Comparison of ENCODE assay signal across 8 cellular contexts in genomic region chr14:70086685-70087379, GRCh38.
DNase-seq lines count a peak whose midpoint lies in the region; ATAC-seq and TF ChIP-seq lines count a peak whose summit lies in the region.

No MANE protein-coding gene starts in this region.

- no peak overlapping the region for H2BK5ac ChIP-seq in mesendoderm (ENCODE audit: low read length)

- no peak overlapping the region for H3K18ac ChIP-seq in mesendoderm (ENCODE audit: low read length)

- H2BK120ac ChIP-seq in mesendoderm (ENCODE audit: low read depth, low read length) = no peak overlapping the region

- H3K27me3 ChIP-seq in mammary epithelial cell (ENCODE audit: insufficient read depth, low read length) (peaks cover 3% of the 10 kb centered on the region), mesendoderm (ENCODE audit: insufficient read depth, low read length, poor library complexity) (no peaks in the 10 kb centered on the region)
- H3K27me3 ChIP-seq in CD4-positive, alpha-beta memory T cell (ENCODE audit: insufficient read depth, low read length) = no peaks in the 10 kb centered on the region

- H2AK5ac ChIP-seq in mesendoderm (ENCODE audit: low read length) = no peak overlapping the region

- H4K8ac ChIP-seq in mesendoderm (ENCODE audit: low read depth, low read length) = no peak overlapping the region

- BruUV-seq in mammary epithelial cell (replicated peaks; lab: Mats Ljungman, UMichigan) = no TSS peak

- peak; percentile 69 for TF ChIP-seq CTCF in AG04449 (IDR thresholded peaks at IDR 0.05; ENCODE audit: insufficient read depth, low read length, missing control alignments)
- TF ChIP-seq CTCF in GM10266 (IDR thresholded peaks at IDR 0.05; ENCODE audit: control insufficient read depth, insufficient read depth, low read depth, missing control alignments) = peak; percentile 68
- peak; percentile 57 to 78 for TF ChIP-seq CTCF in mammary epithelial cell (conservative IDR thresholded peaks at IDR 0.05 in 1 of 2, IDR thresholded peaks at IDR 0.05 in 1 of 2; ENCODE audit: extremely low read depth in 1 of 2, insufficient read depth in 1 of 2, low read depth in 1 of 2, low read length in 2 of 2)

- no peaks in the 10 kb centered on the region for H3K79me2 ChIP-seq in mammary epithelial cell (ENCODE audit: insufficient read depth, low read length)
- H3K79me2 ChIP-seq in mesendoderm (ENCODE audit: control insufficient read depth, insufficient read depth, low read length) = no peaks in the 10 kb centered on the region

- no peaks in the 10 kb centered on the region for H4K20me1 ChIP-seq in mammary epithelial cell (ENCODE audit: insufficient read depth, low read length)

- H3K4me1 ChIP-seq in mammary epithelial cell (ENCODE audit: insufficient read depth, low read length) (no peaks in the 10 kb centered on the region), mesendoderm (ENCODE audit: control insufficient read depth, low read depth, low read length) (no peaks in the 10 kb centered on the region)
- H3K4me1 ChIP-seq in CD4-positive, alpha-beta memory T cell (ENCODE audit: insufficient read depth, low read length) = no peaks in the 10 kb centered on the region

- H3K9me3 ChIP-seq in mammary epithelial cell (replicated peaks; ENCODE audit: insufficient read depth, low read length) = no peaks in the 10 kb centered on the region
- H3K9me3 ChIP-seq in CD4-positive, alpha-beta memory T cell (ENCODE audit: control insufficient read depth in 1 of 2, low read length in 2 of 2) = no peaks in the 10 kb centered on the region

- POLR2A ChIA-PET in AG04449 (lab: Yijun Ruan, JAX) = no interaction called here
- POLR2A ChIA-PET in CD4-positive, alpha-beta memory T cell (lab: Charles Lee; ENCODE audit: partially characterized antibody) = no interaction called here

- intact Hi-C loops in mammary epithelial cell (cut with micrococcal nuclease) = loop anchor here (1.0 to 5.0 kb wide), 4 partner anchors 170 to 730 kb away; no protein-coding TSS in a partner anchor
- intact Hi-C loops in CD4-positive, alpha-beta memory T cell (cut with micrococcal nuclease) = no loop called here

- no peaks in the 10 kb centered on the region for H3K36me3 Mint-ChIP-seq in CD4-positive, alpha-beta memory T cell

- in situ Hi-C loops in mammary epithelial cell (cut with MboI; ENCODE audit: low sequenced_read_pairs in 2 of 2) = no loop called here

- no peak overlapping the region for H3K27ac Mint-ChIP-seq in CD4-positive, alpha-beta memory T cell

- no peak overlapping the region for H3K56ac ChIP-seq in mesendoderm (ENCODE audit: low read length)

- H3K4me3 Mint-ChIP-seq in CD4-positive, alpha-beta memory T cell = no peak overlapping the region

- H3K4ac ChIP-seq in mesendoderm (ENCODE audit: low read depth, low read length) = no peak overlapping the region

- H3K4me3 ChIP-seq in AG04449 (ENCODE audit: low read depth, low read length) (no peak overlapping the region), mammary epithelial cell (replicated peaks in 1 of 3; ENCODE audit: insufficient read depth in 1 of 3, low read depth in 2 of 3, low read length in 3 of 3) (no peak overlapping the region), mesendoderm (ENCODE audit: low read length) (no peak overlapping the region)
- H3K4me3 ChIP-seq in CD4-positive, alpha-beta memory T cell (ENCODE audit: low read length in 2 of 2) = no peak overlapping the region

- CTCF ChIA-PET in AG04449 (lab: Yijun Ruan, JAX) (interaction anchor here (0.8 to 4.0 kb wide), 16 partner anchors 8 to 730 kb away, joined by 3 to 34 read pairs (median 4); no protein-coding TSS in a partner anchor), mammary epithelial cell (lab: Charles Lee; ENCODE audit: low non-redundant PET) (interaction anchor here (0.7 to 1.1 kb wide), 6 partner anchors 47 to 833 kb away, joined by 3 to 6 read pairs (median 4); no protein-coding TSS in a partner anchor)
- CTCF ChIA-PET in CD4-positive, alpha-beta memory T cell (lab: Charles Lee; ENCODE audit: partially characterized antibody) = no interaction called here

- no peaks in the 10 kb centered on the region for H3K4me1 Mint-ChIP-seq in CD4-positive, alpha-beta memory T cell

- WGBS in mammary epithelial cell (ENCODE audit: low coverage, missing lambda C conversion rate) = 2% methylated on average over 5 of the region's 5 CpGs
- WGBS in mesendoderm (ENCODE audit: extremely low coverage, insufficient coverage, low lambda C conversion rate) = no CpG with 5 or more reads among the region's 5 CpGs

- H3K23ac ChIP-seq in mesendoderm (ENCODE audit: low read length) = no peak overlapping the region

- H3K9me3 Mint-ChIP-seq in CD4-positive, alpha-beta memory T cell = no peaks in the 10 kb centered on the region

- dilution Hi-C loops in mammary epithelial cell (cut with HindIII; ENCODE audit: low sequenced_read_pairs) = no loop called here

- no peak overlapping the region for H4K5ac ChIP-seq in mesendoderm (ENCODE audit: low read length)

- peaks cover 14 to 25% of the 10 kb centered on the region in 2 donors for H3K27me3 Mint-ChIP-seq in CD4-positive, alpha-beta memory T cell

- ATAC-seq in HG03457 (IDR thresholded peaks at IDR 0.05; ENCODE audit: unreplicated experiment) = no peak

- no peak overlapping the region for H3K9ac ChIP-seq in mammary epithelial cell (ENCODE audit: insufficient read depth, low read length)
- H3K9ac ChIP-seq in mesendoderm (ENCODE audit: low read length) = no peak overlapping the region

- DNase-seq in AG04449 (ENCODE audit: low read depth, low spot score) = no peak
- peak; percentile 32 for DNase-seq in GM10266 (ENCODE audit: extremely low spot score)
- peak; percentile 28 for DNase-seq in NCI-H2227 treated with DMSO at 0.1 percent for 48 hours (lab: John Stamatoyannopoulos, UW)
- DNase-seq in mammary epithelial cell = peak; percentile 13
- peak; percentile 46 for DNase-seq in mesendoderm
- DNase-seq in SHP77 treated with DMSO at 0.1 percent for 48 hours (lab: John Stamatoyannopoulos, UW) = no peak
- no peak for DNase-seq in CD4-positive, alpha-beta memory T cell

- no peak overlapping the region for H2BK15ac ChIP-seq in mesendoderm (replicated peaks; ENCODE audit: low read depth)

- H3K79me1 ChIP-seq in mesendoderm (ENCODE audit: low read length) = no peaks in the 10 kb centered on the region

- H3K36me3 ChIP-seq in mammary epithelial cell (ENCODE audit: insufficient read depth, low read length) = no peaks in the 10 kb centered on the region
- H3K36me3 ChIP-seq in mesendoderm (ENCODE audit: control insufficient read depth, insufficient read depth, low read length) = no peaks in the 10 kb centered on the region
- no peaks in the 10 kb centered on the region for H3K36me3 ChIP-seq in CD4-positive, alpha-beta memory T cell (ENCODE audit: insufficient read depth, low read length)

- no peak overlapping the region for H2AFZ ChIP-seq in mammary epithelial cell (ENCODE audit: low read depth, low read length)

- no peak overlapping the region for H3K4me2 ChIP-seq in mammary epithelial cell (ENCODE audit: insufficient read depth, low read depth, low read length)
- H3K4me2 ChIP-seq in mesendoderm (ENCODE audit: low read length) = no peak overlapping the region

- H3K27ac ChIP-seq in mammary epithelial cell (ENCODE audit: insufficient read depth, low read depth, low read length) (no peak overlapping the region), mesendoderm (ENCODE audit: low read depth, low read length) (no peak overlapping the region)
- H3K27ac ChIP-seq in CD4-positive, alpha-beta memory T cell (ENCODE audit: low read depth, low read length) = no peak overlapping the region

Comparison
In these comparisons a context has a peak if more than half of its experiments do, and no peak if none do; other contexts are left out.
1. DNase-seq: peak in GM10266 (single experiment), NCI-H2227 treated with DMSO at 0.1 percent for 48 hours (single experiment), mammary epithelial cell (single experiment) and mesendoderm (single experiment); none in AG04449 (single experiment), SHP77 treated with DMSO at 0.1 percent for 48 hours (single experiment) and CD4-positive, alpha-beta memory T cell (0 of 5).
2. Peak in every context shown above with its lines, with median percentiles within 50 percentile points of each other: CTCF ChIP-seq.